Comparison of ENCODE assay signal across 18 cellular contexts in the genomic region with DNA sequence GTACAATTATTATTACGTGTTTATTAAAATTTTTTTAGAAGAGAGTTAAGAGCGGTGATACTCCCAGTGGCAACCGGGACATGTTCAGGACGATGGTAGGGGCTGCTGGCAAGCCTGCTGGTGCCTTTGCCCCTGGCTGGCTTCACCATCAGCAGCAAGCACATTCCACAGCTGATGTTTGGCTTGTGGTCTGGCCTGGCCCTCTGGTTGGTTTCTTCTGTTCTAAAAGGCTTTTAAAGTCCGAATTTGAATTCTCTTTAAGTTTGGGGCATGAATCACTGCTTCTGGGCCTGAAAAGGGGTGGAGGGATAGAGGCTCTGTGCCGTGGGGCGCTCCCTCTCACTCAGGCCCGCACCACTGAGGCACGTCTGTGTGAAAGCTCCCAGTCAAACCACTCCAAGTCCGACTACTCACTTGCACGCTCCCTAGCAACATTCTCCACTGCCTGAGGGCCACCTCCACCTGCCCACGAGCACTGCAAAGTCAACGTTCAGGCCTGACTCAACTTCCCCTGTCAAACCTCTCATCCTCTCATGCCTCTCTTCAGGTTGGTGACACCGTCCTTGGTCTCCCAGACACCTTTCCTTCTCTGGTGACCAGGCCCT. TPM values are rescaled to one million over a fixed set of nuclear protein-coding genes. Genes with fewer than 3 reads are reported as not detected.
DNase-seq lines count a peak whose midpoint lies in the region; TF ChIP-seq lines count a peak whose summit lies in the region.
"Had no signal": no experiment of that assay in that cellular context is flagged by ENCODE, and none has a peak within 500 bp of the region (broad histone marks: within the 10 kb centered on the region; RNA-seq: fewer than 3 reads in every experiment).

No MANE protein-coding gene starts in this region.

- POLR2A ChIA-PET in CD4-positive, alpha-beta memory T cell (lab: Charles Lee; ENCODE audit: partially characterized antibody) = no interaction called here

- H3K27ac Mint-ChIP-seq in CD4-positive, alpha-beta memory T cell = no peak overlapping the region
- H3K27ac Mint-ChIP-seq: activated B cell treated with CpG ODN at 0.5 μM for 24 hours; activated CD8-positive, alpha-beta memory T cell treated with anti-CD3 and anti-CD28 coated beads, Interleukin-2, amount 10 ng/mL, durations not matched to agents 7 days and 5 days; T-cell had no signal

- H3K9me3 Mint-ChIP-seq in CD4-positive, alpha-beta memory T cell = peaks cover 0 to 1% (median 0%) of the 10 kb centered on the region in 8 donors
- H3K9me3 Mint-ChIP-seq: activated B cell treated with CpG ODN at 0.5 μM for 24 hours, T-cell had no signal

- no peaks in the 10 kb centered on the region for H3K9me3 ChIP-seq in vagina
- H3K9me3 ChIP-seq in CD4-positive, alpha-beta memory T cell (ENCODE audit: control insufficient read depth in 1 of 2, low read length in 2 of 2) = no peaks in the 10 kb centered on the region
- H3K9me3 ChIP-seq: prostate gland had no signal

- intact Hi-C loops in vagina (cut with DNase I) = no loop called here
- intact Hi-C loops in CD4-positive, alpha-beta memory T cell (cut with micrococcal nuclease) = no loop called here

- peaks cover 70% of the 10 kb centered on the region for H3K4me1 ChIP-seq in vagina
- no peaks in the 10 kb centered on the region for H3K4me1 ChIP-seq in CD4-positive, alpha-beta memory T cell (ENCODE audit: insufficient read depth, low read length)
- H3K4me1 ChIP-seq: prostate gland had no signal

- H3K4me3 Mint-ChIP-seq in CD4-positive, alpha-beta memory T cell = no peak overlapping the region
- H3K4me3 Mint-ChIP-seq: activated B cell treated with CpG ODN at 0.5 μM for 24 hours; activated CD8-positive, alpha-beta memory T cell treated with anti-CD3 and anti-CD28 coated beads, Interleukin-2, amount 10 ng/mL, durations not matched to agents 7 days and 5 days; T-cell had no signal

- peaks cover 0 to 1% (median 0%) of the 10 kb centered on the region in 4 donors for H3K4me1 Mint-ChIP-seq in CD4-positive, alpha-beta memory T cell
- H3K4me1 Mint-ChIP-seq: activated B cell treated with CpG ODN at 0.5 μM for 24 hours; activated CD8-positive, alpha-beta memory T cell treated with anti-CD3 and anti-CD28 coated beads, Interleukin-2, amount 10 ng/mL, durations not matched to agents 7 days and 5 days; T-cell had no signal

- H3K36me3 ChIP-seq in vagina = no peaks in the 10 kb centered on the region
- H3K36me3 ChIP-seq in CD4-positive, alpha-beta memory T cell (ENCODE audit: insufficient read depth, low read length) = no peaks in the 10 kb centered on the region
- H3K36me3 ChIP-seq: prostate gland had no signal

- no peaks in the 10 kb centered on the region for H3K27me3 ChIP-seq in vagina
- H3K27me3 ChIP-seq in CD4-positive, alpha-beta memory T cell (ENCODE audit: insufficient read depth, low read length) = no peaks in the 10 kb centered on the region

- H3K27ac ChIP-seq in vagina = peak overlapping the region; percentile 69
- H3K27ac ChIP-seq in CD4-positive, alpha-beta memory T cell (ENCODE audit: low read depth, low read length) = no peak overlapping the region
- H3K27ac ChIP-seq: 22Rv1, prostate gland had no signal

- peak; percentile 13 for DNase-seq in activated CD8-positive, alpha-beta memory T cell treated with anti-CD3 and anti-CD28 coated beads for 24 hours
- DNase-seq in activated CD8-positive, alpha-beta memory T cell treated with anti-CD3 and anti-CD28 coated beads, Interleukin-2, amount 50 U/mL, for 48 hours = no peak
- DNase-seq in astrocyte of the hippocampus (ENCODE audit: low read depth, low spot score) (peak; percentile 92), myocyte (ENCODE audit: low read depth) (peak; percentile 72), vagina (ENCODE audit: extremely low spot score in 2 of 2) (peak in 1 of 2 donors; percentile 87), NCI-H1048 (lab: John Stamatoyannopoulos, UW) (no peak), NOMO-1 treated with dmso at 0.1 percent for 144 hours (lab: John Stamatoyannopoulos, UW; ENCODE audit: unreplicated experiment) (no peak)
- DNase-seq in CD4-positive, alpha-beta memory T cell = no peak
- DNase-seq: activated CD8-positive, alpha-beta memory T cell treated with anti-CD3 and anti-CD28 coated beads, Interleukin-2, amount 10 ng/mL, durations not matched to agents 7 days and 5 days; activated naive CD4-positive, alpha-beta T cell treated with anti-CD3 and anti-CD28 coated beads, Interleukin-2, amount 50 U/mL, for 16 hours; GF-D8; glutamatergic neuron; NCI-H1417; NCI-H510A treated with DMSO at 0.1 percent for 48 hours; T-cell had no signal

- H3K27me3 Mint-ChIP-seq in CD4-positive, alpha-beta memory T cell = peaks cover 0 to 12% of the 10 kb centered on the region in 2 donors

- TF ChIP-seq CTCF in vagina (IDR thresholded peaks at IDR 0.05) = no peak

- CTCF ChIA-PET in CD4-positive, alpha-beta memory T cell (lab: Charles Lee; ENCODE audit: partially characterized antibody) = no interaction called here

- no peaks in the 10 kb centered on the region for H3K36me3 Mint-ChIP-seq in CD4-positive, alpha-beta memory T cell
- H3K36me3 Mint-ChIP-seq: activated CD8-positive, alpha-beta memory T cell treated with anti-CD3 and anti-CD28 coated beads, Interleukin-2, amount 10 ng/mL, durations not matched to agents 7 days and 5 days; T-cell had no signal

- H3K4me3 ChIP-seq in vagina = no peak overlapping the region
- no peak overlapping the region for H3K4me3 ChIP-seq in CD4-positive, alpha-beta memory T cell (ENCODE audit: low read length in 2 of 2)
- H3K4me3 ChIP-seq: prostate gland had no signal

- no peak for TF ChIP-seq POLR2A in vagina (IDR thresholded peaks at IDR 0.05)

RNA-seq across cellular contexts. Expression of gene ITGA11, which starts 10.1 kb away (rescaled TPM):
- 29.2 and 33.5 TPM in 2 replicates for total RNA-seq in myocyte
- 1,681 TPM for polyA plus RNA-seq in myocyte (2012)
- total RNA-seq in vagina = 15.5 TPM
- total RNA-seq in CD4-positive, alpha-beta memory T cell = not detected
- polyA plus RNA-seq in CD4-positive, alpha-beta memory T cell = not detected
- total RNA-seq: activated B cell treated with CpG ODN at 0.5 μM for 24 hours had no signal

Comparison
In these comparisons a context has a peak if more than half of its experiments do, and no peak if none do; other contexts are left out.
1. DNase-seq: peak in activated CD8-positive, alpha-beta memory T cell treated with anti-CD3 and anti-CD28 coated beads for 24 hours (single experiment), astrocyte of the hippocampus (single experiment) and myocyte (single experiment); none in activated CD8-positive, alpha-beta memory T cell treated with anti-CD3 and anti-CD28 coated beads, Interleukin-2, amount 50 U/mL, for 48 hours (single experiment), NCI-H1048 (single experiment), CD4-positive, alpha-beta memory T cell (0 of 5) and NOMO-1 treated with dmso at 0.1 percent for 144 hours (single experiment).
2. RNA of gene ITGA11, which starts 10.1 kb away (total RNA-seq): 29.2 to 33.5 TPM in myocyte and 15.5 TPM in vagina (single experiment); not detected in CD4-positive, alpha-beta memory T cell; every median in the first group is over 10 times any median in the second.